ENCODE assay signal across 31 cellular contexts in the genomic region with DNA sequence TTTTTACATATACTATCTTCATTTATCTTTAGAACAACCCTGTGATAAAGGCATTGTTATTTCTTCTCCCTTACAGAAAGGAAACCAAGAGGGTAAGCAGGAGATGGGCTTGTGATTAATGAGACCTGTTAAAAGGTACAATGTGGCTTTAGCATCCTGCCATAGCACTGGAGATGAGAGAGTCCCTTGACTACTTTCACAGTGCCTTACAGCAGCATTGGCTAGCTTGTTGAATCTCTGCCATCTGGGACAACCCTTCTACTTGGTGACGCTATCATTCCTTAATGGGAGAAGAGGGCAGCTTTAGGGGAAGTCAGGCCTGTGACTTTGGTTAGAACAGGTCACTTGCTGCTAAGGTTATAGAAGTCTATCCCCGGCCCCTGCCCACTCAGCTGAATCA.
"Had no signal": no experiment of that assay in that cellular context is flagged by ENCODE, and none has a peak within 500 bp of the region (broad histone marks: within the 10 kb centered on the region; RNA-seq: fewer than 3 reads in every experiment).

No MANE protein-coding gene starts in this region.

- H3K27me3 Mint-ChIP-seq: activated T-cell treated with anti-CD3 and anti-CD28 coated beads, Interleukin-2, amount 50 U/mL, for 24 hours; activated T-helper 17 cell treated with anti-CD3 and anti-CD28 coated beads, Interleukin-2, amount 50 U/mL, for 72 hours had no signal

- H3K79me2 ChIP-seq: parathyroid adenoma had no signal

- H3K27ac ChIP-seq: gastroesophageal sphincter, lower lobe of right lung, parathyroid adenoma, spleen, testis, transverse colon, WERI-Rb-1 had no signal

- DNase-seq: activated CD4-positive, alpha-beta T cell treated with anti-CD3 and anti-CD28 coated beads for 48 hours; activated CD4-positive, alpha-beta T cell treated with anti-CD3 and anti-CD28 coated beads, Interleukin-2, amount 50 U/mL, for 48 hours; activated CD8-positive, alpha-beta memory T cell treated with anti-CD3 and anti-CD28 coated beads, Interleukin-2, amount 50 U/mL, for 48 hours; activated gamma-delta T cell treated with Interleukin-2 at 50 U/mL for 16 hours; activated naive CD4-positive, alpha-beta T cell treated with anti-CD3 and anti-CD28 coated beads, Interleukin-2, amount 50 U/mL, for 16 hours; activated T-cell treated with anti-CD3 and anti-CD28 coated beads, Interleukin-2, amount 50 U/mL, for 24 hours; amniotic stem cell; dermis blood vessel endothelial cell; effector CD8-positive, alpha-beta T cell; head of caudate nucleus; hypothalamus; immature natural killer cell; lower lobe of right lung; mesenchymal stem cell; nephron progenitor cell; occipital lobe; right cardiac atrium; spleen; stimulated activated CD4-positive, alpha-beta T cell treated with anti-CD3 and anti-CD28 coated beads, Interleukin-2, amount 100 ng/mL, for 48 hours; stimulated activated naive CD8-positive, alpha-beta T cell treated with anti-CD3 and anti-CD28 coated beads, Interleukin-15, Interleukin-2, amounts not matched to agents 100 U/mL and 50 U/mL, for 24 hours; SW 1271; T1000; testis; transverse colon; WERI-Rb-1 had no signal

- H3K4me3 Mint-ChIP-seq: activated T-cell treated with anti-CD3 and anti-CD28 coated beads, Interleukin-2, amount 50 U/mL, for 24 hours; activated T-helper 17 cell treated with anti-CD3 and anti-CD28 coated beads, Interleukin-2, amount 50 U/mL, for 72 hours; T-helper 1 cell treated with Interleukin-12 subunit alpha and Interleukin-12 subunit beta and Interleukin-4 antibody, amounts not matched to agents 30 μg/mL and 1 μg/mL, for 36 hours had no signal

- H3K27me3 ChIP-seq: gastroesophageal sphincter, spleen, testis, transverse colon had no signal

- H3K9me3 ChIP-seq: gastroesophageal sphincter, lower lobe of right lung, spleen, testis, transverse colon had no signal

- H3K27ac Mint-ChIP-seq: activated T-cell treated with anti-CD3 and anti-CD28 coated beads, Interleukin-2, amount 50 U/mL, for 24 hours; activated T-helper 17 cell treated with anti-CD3 and anti-CD28 coated beads, Interleukin-2, amount 50 U/mL, for 72 hours; T-helper 1 cell treated with Interleukin-12 subunit alpha and Interleukin-12 subunit beta and Interleukin-4 antibody, amounts not matched to agents 30 μg/mL and 1 μg/mL, for 36 hours had no signal

- H3K9ac ChIP-seq: parathyroid adenoma had no signal

- ATAC-seq: activated CD4-positive, CD25-positive, alpha-beta regulatory T cell treated with anti-CD3 and anti-CD28 coated beads, Interleukin-2, amount 50 U/mL, for 24 hours; activated T-helper 17 cell treated with anti-CD3 and anti-CD28 coated beads, Interleukin-2, amount 50 U/mL, for 72 hours; gastroesophageal sphincter; left lobe of liver; lower lobe of right lung; right cardiac atrium; stimulated activated naive CD8-positive, alpha-beta T cell treated with anti-CD3 and anti-CD28 coated beads, Interleukin-15, Interleukin-2, amounts not matched to agents 100 U/mL and 50 U/mL, for 24 hours had no signal

- H2AFZ ChIP-seq: parathyroid adenoma had no signal

- H3K36me3 ChIP-seq: gastroesophageal sphincter, lower lobe of right lung, spleen, transverse colon, WERI-Rb-1 had no signal

- H3K36me3 Mint-ChIP-seq: immature natural killer cell had no signal

- H3K9me3 Mint-ChIP-seq: activated T-cell treated with anti-CD3 and anti-CD28 coated beads, Interleukin-2, amount 50 U/mL, for 24 hours; activated T-helper 17 cell treated with anti-CD3 and anti-CD28 coated beads, Interleukin-2, amount 50 U/mL, for 72 hours; immature natural killer cell; nephron progenitor cell; T-helper 1 cell treated with Interleukin-12 subunit alpha and Interleukin-12 subunit beta and Interleukin-4 antibody, amounts not matched to agents 30 μg/mL and 1 μg/mL, for 36 hours had no signal

- H3K4me3 ChIP-seq: gastroesophageal sphincter, lower lobe of right lung, spleen, testis, transverse colon had no signal

- H3K4me1 ChIP-seq: parathyroid adenoma, testis, transverse colon had no signal
